ENCODE assay signal across 8 cellular contexts in the genomic region with DNA sequence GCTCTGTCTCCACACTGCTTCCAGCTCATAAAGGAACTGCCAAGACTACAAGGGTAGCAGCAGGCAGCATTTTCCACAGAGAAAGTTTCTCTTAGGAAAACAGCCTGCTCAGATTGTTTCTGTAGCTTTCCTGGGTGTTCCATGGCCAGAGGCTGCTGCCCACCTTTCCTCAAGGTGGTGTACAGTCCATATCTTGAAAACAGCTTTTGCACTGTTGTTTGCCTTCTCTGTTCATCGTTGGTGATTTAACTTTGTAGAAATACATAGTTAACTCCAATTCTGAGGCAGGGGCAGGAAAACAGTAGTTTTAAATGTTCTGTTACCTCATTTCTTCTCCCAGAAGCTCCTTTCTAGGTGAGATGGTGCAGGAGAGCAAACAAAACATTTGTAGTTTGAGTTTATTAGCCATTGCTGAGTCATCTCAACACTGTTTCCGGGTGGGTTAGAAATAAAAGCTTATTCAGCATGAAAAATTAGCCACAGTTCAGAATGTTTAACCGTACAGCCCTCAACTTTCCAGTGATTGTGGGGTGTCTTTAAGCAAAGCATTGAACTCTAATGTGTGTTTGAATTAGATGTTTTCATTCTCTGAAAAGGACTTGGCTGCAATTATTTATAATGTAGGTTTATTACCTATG. TPM values are rescaled to one million over a fixed set of nuclear protein-coding genes. Genes with fewer than 3 reads are reported as not detected.
A peak's percentile ranks its signal among the peaks of the same experiment; 100 is the strongest.
DNase-seq lines count a peak whose midpoint lies in the region; ATAC-seq and FAIRE-seq lines count a peak whose summit lies in the region.

No MANE protein-coding gene starts in this region.

- intact Hi-C loops in activated naive CD4-positive, alpha-beta T cell treated with anti-CD3 and anti-CD28 coated beads for 36 hours (cut with micrococcal nuclease) = no loop called here

- H3K4me1 Mint-ChIP-seq in activated naive CD4-positive, alpha-beta T cell treated with anti-CD3 and anti-CD28 coated beads for 36 hours (ENCODE audit: low read depth) = peaks cover 22% of the 10 kb centered on the region
- peaks cover 17% of the 10 kb centered on the region for H3K4me1 Mint-ChIP-seq in stimulated activated naive CD8-positive, alpha-beta T cell treated with anti-CD3 and anti-CD28 coated beads, Interleukin-15, amount 100 ng/mL, for 72 hours

- H3K36me3 Mint-ChIP-seq in activated naive CD4-positive, alpha-beta T cell treated with anti-CD3 and anti-CD28 coated beads for 36 hours (ENCODE audit: low read depth) = peaks cover 23% of the 10 kb centered on the region

- no peak for FAIRE-seq in frontal cortex (lab: Jason Lieb, UNC)

- CTCF ChIA-PET in activated naive CD4-positive, alpha-beta T cell treated with anti-CD3 and anti-CD28 coated beads for 36 hours (lab: Charles Lee) = interaction anchor here (1.4 to 2.1 kb wide), 2 partner anchors 32 to 119 kb away, joined by 3 to 6 read pairs; no protein-coding TSS in a partner anchor

- H3K27ac Mint-ChIP-seq in activated naive CD4-positive, alpha-beta T cell treated with anti-CD3 and anti-CD28 coated beads for 36 hours = peak overlapping the region; percentile 11
- H3K27ac Mint-ChIP-seq in stimulated activated naive CD8-positive, alpha-beta T cell treated with anti-CD3 and anti-CD28 coated beads, Interleukin-15, amount 100 ng/mL, for 72 hours = no peak overlapping the region

- H3K4me3 Mint-ChIP-seq in activated naive CD4-positive, alpha-beta T cell treated with anti-CD3 and anti-CD28 coated beads for 36 hours = no peak overlapping the region
- no peak overlapping the region for H3K4me3 Mint-ChIP-seq in stimulated activated naive CD8-positive, alpha-beta T cell treated with anti-CD3 and anti-CD28 coated beads, Interleukin-15, amount 100 ng/mL, for 72 hours

- H3K27me3 Mint-ChIP-seq in activated naive CD4-positive, alpha-beta T cell treated with anti-CD3 and anti-CD28 coated beads for 36 hours (ENCODE audit: low read depth) = no peaks in the 10 kb centered on the region
- no peaks in the 10 kb centered on the region for H3K27me3 Mint-ChIP-seq in stimulated activated naive CD8-positive, alpha-beta T cell treated with anti-CD3 and anti-CD28 coated beads, Interleukin-15, amount 100 ng/mL, for 72 hours

- ATAC-seq in stimulated activated naive CD8-positive, alpha-beta T cell treated with anti-CD3 and anti-CD28 coated beads, Interleukin-15, amount 100 ng/mL, for 72 hours = peak; percentile 53
- no peak for ATAC-seq in GM18519 (IDR thresholded peaks at IDR 0.05; ENCODE audit: low FRiP score, unreplicated experiment)

- DNase-seq in activated naive CD4-positive, alpha-beta T cell treated with anti-CD3 and anti-CD28 coated beads for 36 hours = no peak
- DNase-seq in activated naive CD4-positive, alpha-beta T cell treated with anti-CD3 and anti-CD28 coated beads, Interleukin-2, amount 50 U/mL, for 16 hours = no peak
- peak; percentile 49 for DNase-seq in OCI-M1 (lab: John Stamatoyannopoulos, UW)
- peak; percentile 21 to 52 for DNase-seq in dermis microvascular lymphatic vessel endothelial cell (ENCODE audit: low read depth in 2 of 2)
- DNase-seq in stimulated activated naive CD8-positive, alpha-beta T cell treated with anti-CD3 and anti-CD28 coated beads, Interleukin-15, amount 100 ng/mL, for 72 hours = no peak
- DNase-seq in NCI-H187 treated with DMSO at 0.1 percent for 48 hours (lab: John Stamatoyannopoulos, UW) = no peak
- DNase-seq in frontal cortex (ENCODE audit: low spot score in 2 of 2) = no peak

- no peaks in the 10 kb centered on the region for H3K9me3 Mint-ChIP-seq in activated naive CD4-positive, alpha-beta T cell treated with anti-CD3 and anti-CD28 coated beads for 36 hours
- no peaks in the 10 kb centered on the region for H3K9me3 Mint-ChIP-seq in stimulated activated naive CD8-positive, alpha-beta T cell treated with anti-CD3 and anti-CD28 coated beads, Interleukin-15, amount 100 ng/mL, for 72 hours

RNA-seq across cellular contexts. Expression of gene DIP2A, which starts 41.7 kb away (rescaled TPM):
- 10 to 100 TPM; 31.4 to 32.7 TPM for total RNA-seq in activated naive CD4-positive, alpha-beta T cell treated with anti-CD3 and anti-CD28 coated beads for 36 hours
- total RNA-seq in dermis microvascular lymphatic vessel endothelial cell (19.0 and 27.8 TPM in 2 replicates), frontal cortex (26.1 TPM)

Comparison
In these comparisons a context has a peak if more than half of its experiments do, and no peak if none do; other contexts are left out.
1. DNase-seq: peak in OCI-M1 (single experiment) and dermis microvascular lymphatic vessel endothelial cell (2 of 2); none in activated naive CD4-positive, alpha-beta T cell treated with anti-CD3 and anti-CD28 coated beads for 36 hours (single experiment), activated naive CD4-positive, alpha-beta T cell treated with anti-CD3 and anti-CD28 coated beads, Interleukin-2, amount 50 U/mL, for 16 hours (single experiment), stimulated activated naive CD8-positive, alpha-beta T cell treated with anti-CD3 and anti-CD28 coated beads, Interleukin-15, amount 100 ng/mL, for 72 hours (0 of 2), NCI-H187 treated with DMSO at 0.1 percent for 48 hours (single experiment) and frontal cortex (0 of 2).